Comparison of ENCODE assay signal across 1 cellular context in the genomic region with DNA sequence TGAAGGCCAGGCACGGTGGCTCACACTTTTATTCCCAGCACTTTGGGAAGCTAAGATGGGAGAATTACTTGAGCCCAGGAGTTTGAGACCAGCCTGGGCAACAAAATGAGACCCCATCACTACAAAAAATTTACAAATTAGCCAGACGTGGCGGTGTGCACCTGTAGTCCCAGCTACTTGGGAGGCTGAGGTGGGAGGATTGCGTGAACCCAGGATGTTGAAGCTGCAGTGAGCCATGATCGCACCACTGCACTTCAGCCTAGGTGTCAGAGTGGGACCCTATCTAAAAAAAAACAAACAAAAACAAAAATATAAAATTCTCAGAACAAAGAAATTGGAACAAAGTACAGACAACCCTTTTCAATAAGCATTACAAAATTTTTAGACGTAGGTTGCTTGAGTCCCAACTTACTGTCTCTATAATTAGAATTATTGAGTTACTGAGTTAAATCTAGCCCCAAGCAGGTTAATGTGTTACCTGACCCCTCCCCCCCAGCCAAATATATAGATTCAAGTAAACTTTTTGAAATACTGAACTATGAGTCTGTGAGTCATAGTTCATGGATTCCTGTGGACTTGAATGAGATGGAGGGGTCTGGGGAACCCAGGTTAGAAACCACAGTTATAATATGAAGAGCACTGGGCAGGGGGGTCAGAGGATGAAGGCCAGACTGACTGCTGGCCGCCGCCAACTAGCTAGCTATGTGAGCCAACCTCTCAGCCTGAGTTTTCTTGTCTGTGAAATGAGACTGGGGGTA.
TF ChIP-seq lines count a peak whose summit lies in the region.

No MANE protein-coding gene starts in this region.

TF ChIP-seq in IMR-90, 13 proteins besides CTCF, POLR2A, EP300 and RAD21 (continued from another document):
- TF ChIP-seq, protein P1, sequence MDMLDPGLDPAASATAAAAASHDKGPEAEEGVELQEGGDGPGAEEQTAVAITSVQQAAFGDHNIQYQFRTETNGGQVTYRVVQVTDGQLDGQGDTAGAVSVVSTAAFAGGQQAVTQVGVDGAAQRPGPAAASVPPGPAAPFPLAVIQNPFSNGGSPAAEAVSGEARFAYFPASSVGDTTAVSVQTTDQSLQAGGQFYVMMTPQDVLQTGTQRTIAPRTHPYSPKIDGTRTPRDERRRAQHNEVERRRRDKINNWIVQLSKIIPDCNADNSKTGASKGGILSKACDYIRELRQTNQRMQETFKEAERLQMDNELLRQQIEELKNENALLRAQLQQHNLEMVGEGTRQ (IDR thresholded peaks at IDR 0.05; ENCODE audit: low read depth, low read length) = no peak
- no peak for TF ChIP-seq CHD1 (IDR thresholded peaks at IDR 0.05; ENCODE audit: low read depth, low read length)
- TF ChIP-seq CEBPB (IDR thresholded peaks at IDR 0.05; ENCODE audit: low read depth, low read length) = no peak
- TF ChIP-seq BHLHE40 (IDR thresholded peaks at IDR 0.05; ENCODE audit: low read depth, low read length) = no peak
TF ChIP-seq in IMR-90: peak in this region for 0.
